In the genomic region with DNA sequence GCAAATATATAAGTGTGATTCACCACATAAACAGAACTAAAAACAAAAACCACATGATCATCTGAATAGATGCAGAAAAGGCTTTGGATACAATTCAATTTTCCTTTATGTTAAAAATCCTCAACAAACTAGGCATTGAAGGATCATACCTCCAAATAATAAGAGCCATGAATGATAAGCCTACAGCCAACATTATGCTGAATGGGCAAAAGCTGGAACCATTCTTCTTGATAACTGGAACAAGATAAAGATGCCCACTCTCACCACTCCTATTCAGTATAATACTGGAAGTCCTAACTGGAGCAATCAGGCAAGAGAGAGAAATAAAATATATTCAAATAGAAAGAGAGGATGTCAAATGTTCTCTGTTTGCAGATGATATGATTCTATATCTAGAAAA, we compare ENCODE assay signal across 28 cellular contexts. TPM values are rescaled to one million over a fixed set of nuclear protein-coding genes. Genes with fewer than 3 reads are reported as not detected.
"Had no signal": no experiment of that assay in that cellular context is flagged by ENCODE, and none has a peak within 500 bp of the region (broad histone marks: within the 10 kb centered on the region; RNA-seq: fewer than 3 reads in every experiment).

No MANE protein-coding gene starts in this region.

- ATAC-seq: stimulated activated effector memory CD8-positive, alpha-beta T cell treated with anti-CD3 and anti-CD28 coated beads, Interleukin-12 subunit alpha, Interleukin-12 subunit beta, amount 100 ng/mL, for 72 hours; stimulated activated memory B cell treated with anti-CD40 and anti-IgM and Interleukin-4, amounts not matched to agents 10 μg/mL and 1 μg/mL and 100 μg/mL, for 72 hours; stimulated activated naive B cell treated with anti-CD40 and anti-IgM and Interleukin-4, amounts not matched to agents 10 μg/mL and 1 μg/mL and 100 μg/mL, for 72 hours; stimulated activated naive CD8-positive, alpha-beta T cell treated with anti-CD3 and anti-CD28 coated beads, Interleukin-15, amount 100 ng/mL, for 72 hours; stimulated activated naive CD8-positive, alpha-beta T cell treated with anti-CD3 and anti-CD28 coated beads, Interleukin-15, Interleukin-2, amounts not matched to agents 100 U/mL and 50 U/mL, for 24 hours; upper lobe of right lung had no signal

- DNase-seq: stimulated activated CD4-positive, alpha-beta T cell treated with anti-CD3 and anti-CD28 coated beads, Interleukin-2, amount 100 ng/mL, for 48 hours; stimulated activated CD4-positive, alpha-beta T cell treated with anti-CD3 and anti-CD28 coated beads, Interleukin-4, amount 100 ng/mL, for 1 hour; stimulated activated CD4-positive, alpha-beta T cell treated with anti-CD3 and anti-CD28 coated beads, Interleukin-4, amount 100 ng/mL, for 24 hours; stimulated activated CD4-positive, alpha-beta T cell treated with anti-CD3 and anti-CD28 coated beads, Interleukin-4, amount 100 ng/mL, for 4 hours; stimulated activated CD8-positive, alpha-beta memory T cell treated with anti-CD3 and anti-CD28 coated beads, Interleukin-4, amount 100 ng/mL, for 48 hours; stimulated activated naive B cell treated with anti-CD40 and anti-IgM and Interleukin-4, amounts not matched to agents 10 μg/mL and 1 μg/mL and 100 μg/mL, for 72 hours; stimulated activated naive CD4-positive, alpha-beta T cell; stimulated activated naive CD4-positive, alpha-beta T cell treated with Interleukin-2 at 50 U/mL for 16 hours; stimulated activated naive CD8-positive, alpha-beta T cell treated with anti-CD3 and anti-CD28 coated beads, Interleukin-15, amount 100 ng/mL, for 72 hours; stimulated activated naive CD8-positive, alpha-beta T cell treated with anti-CD3 and anti-CD28 coated beads, Interleukin-15, Interleukin-2, amounts not matched to agents 100 U/mL and 50 U/mL, for 24 hours; stomach; substantia nigra; testis; thyroid gland; tibial artery; transverse colon; trophoblast cell; upper lobe of left lung; upper lobe of right lung; uterus had no signal

- FAIRE-seq: urothelium cell line had no signal

- H3K27me3 ChIP-seq: stomach, suprapubic skin, testis, thyroid gland, tibial artery, tibial nerve, transverse colon, upper lobe of left lung, upper lobe of right lung, uterus, vagina had no signal

- H3K27ac ChIP-seq: stomach, suprapubic skin, testis, thoracic aorta, thyroid gland, tibial artery, tibial nerve, transverse colon, upper lobe of left lung, upper lobe of right lung, uterus, vagina had no signal

- H3K4me3 ChIP-seq: stomach, suprapubic skin, testis, thoracic aorta, thyroid gland, tibial artery, tibial nerve, transverse colon, upper lobe of left lung, upper lobe of right lung, uterus, vagina had no signal

- H3K36me3 ChIP-seq: stomach, suprapubic skin, thoracic aorta, thyroid gland, tibial artery, tibial nerve, transverse colon, upper lobe of left lung, upper lobe of right lung, uterus, vagina had no signal

- H3K9me3 ChIP-seq: testis, thyroid gland, upper lobe of right lung, vagina had no signal

- H3K4me1 ChIP-seq: stomach, suprapubic skin, testis, thyroid gland, tibial artery, tibial nerve, transverse colon, upper lobe of left lung, upper lobe of right lung, uterus, vagina had no signal

RNA-seq across cellular contexts. Expression of a gene that starts 33.8 kb away (rescaled TPM):
- total RNA-seq: subcutaneous adipose tissue, thyroid gland, upper lobe of right lung had no signal
